ENCODE assay signal across 13 cellular contexts in the genomic region with DNA sequence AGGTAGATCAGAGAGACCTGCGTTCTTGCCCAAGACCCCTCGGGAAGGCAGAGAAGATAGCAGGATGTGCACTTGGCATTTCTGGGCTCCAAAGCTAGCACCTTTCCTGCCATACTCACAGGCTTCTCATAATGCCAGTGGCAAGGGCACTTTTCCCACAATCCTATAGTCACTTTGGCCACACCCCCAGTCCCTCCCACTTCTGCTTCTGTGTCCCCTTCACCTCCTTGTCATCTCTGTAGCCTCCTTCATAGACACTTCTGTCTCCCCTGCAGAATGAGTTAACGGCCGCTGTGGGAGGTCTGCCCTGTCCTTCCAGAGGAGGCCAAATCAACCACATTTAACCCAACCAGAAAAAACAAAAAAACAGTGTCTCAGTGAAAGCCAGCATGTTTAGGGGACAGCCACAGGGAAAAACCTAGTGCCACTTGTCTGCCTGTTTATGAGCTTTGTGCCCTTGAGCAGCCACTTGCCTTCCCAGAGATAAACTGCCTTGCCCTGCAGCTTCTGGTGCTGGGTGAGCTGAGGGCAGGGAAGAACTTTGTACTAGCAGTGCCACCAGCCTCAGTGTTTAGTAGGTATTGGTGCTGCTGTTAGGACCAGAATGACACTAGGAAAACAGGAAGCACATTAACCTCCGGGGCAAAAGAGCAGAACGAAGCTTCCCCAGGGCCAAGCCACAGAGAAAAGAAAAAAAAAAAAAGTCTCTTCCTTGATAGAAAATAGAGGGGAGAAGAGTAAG.
DNase-seq lines count a peak whose midpoint lies in the region; ATAC-seq and TF ChIP-seq lines count a peak whose summit lies in the region.
"Had no signal": no experiment of that assay in that cellular context is flagged by ENCODE, and none has a peak within 500 bp of the region (broad histone marks: within the 10 kb centered on the region; RNA-seq: fewer than 3 reads in every experiment).

No MANE protein-coding gene starts in this region.

- H2AK9ac ChIP-seq in IMR-90 (replicated peaks; ENCODE audit: low read depth, low read length, poor library complexity), result no peak overlapping the region

- no peak overlapping the region for H3K27ac ChIP-seq in IMR-90 (ENCODE audit: insufficient read depth, low read length)
- no peak overlapping the region for H3K27ac ChIP-seq in adrenal gland
- H3K27ac ChIP-seq: KMS-11, SK-N-MC, upper lobe of right lung had no signal

- H2BK5ac ChIP-seq in IMR-90 (ENCODE audit: low read depth, low read length, poor library complexity, severe bottlenecking), result no peak overlapping the region

- H3K9me1 ChIP-seq in IMR-90 (ENCODE audit: insufficient read depth, low read length), result no peaks in the 10 kb centered on the region

- intact Hi-C loops in activated naive CD4-positive, alpha-beta T cell treated with anti-CD3 and anti-CD28 coated beads for 36 hours (cut with micrococcal nuclease), result no loop called here
- intact Hi-C loops in IMR-90 (cut with micrococcal nuclease), result no loop called here
- intact Hi-C loops in adrenal gland (cut with DNase I), result no loop called here

- H3K4me1 Mint-ChIP-seq in activated naive CD4-positive, alpha-beta T cell treated with anti-CD3 and anti-CD28 coated beads for 36 hours (ENCODE audit: low read depth), result peaks cover 28% of the 10 kb centered on the region
- H3K4me1 Mint-ChIP-seq in stimulated activated effector memory CD8-positive, alpha-beta T cell treated with anti-CD3 and anti-CD28 coated beads, Interleukin-12 subunit alpha, Interleukin-12 subunit beta, amount 100 ng/mL, for 72 hours, result peaks cover 20% of the 10 kb centered on the region

- peaks cover 4% of the 10 kb centered on the region for H3K36me3 Mint-ChIP-seq in activated naive CD4-positive, alpha-beta T cell treated with anti-CD3 and anti-CD28 coated beads for 36 hours (ENCODE audit: low read depth)
- no peaks in the 10 kb centered on the region for H3K36me3 Mint-ChIP-seq in stimulated activated effector memory CD8-positive, alpha-beta T cell treated with anti-CD3 and anti-CD28 coated beads, Interleukin-12 subunit alpha, Interleukin-12 subunit beta, amount 100 ng/mL, for 72 hours

- no peaks in the 10 kb centered on the region for H3K79me1 ChIP-seq in IMR-90 (ENCODE audit: low read depth in 1 of 2, low read length in 2 of 2)

- no peak overlapping the region for H4K8ac ChIP-seq in IMR-90 (ENCODE audit: low read depth in 2 of 2, low read length in 2 of 2)

- no peaks in the 10 kb centered on the region for H3K4me1 ChIP-seq in IMR-90 (ENCODE audit: control insufficient read depth, insufficient read depth, low read length)
- H3K4me1 ChIP-seq in adrenal gland (replicated peaks in 1 of 2), result peaks cover 0 to 9% of the 10 kb centered on the region in 2 donors
- H3K4me1 ChIP-seq: upper lobe of right lung had no signal

- no peak overlapping the region for H3K4me2 ChIP-seq in IMR-90 (ENCODE audit: low read depth, low read length)
- H3K4me2 ChIP-seq: KMS-11 had no signal

- H2BK15ac ChIP-seq in IMR-90 (ENCODE audit: low read depth, low read length), result no peak overlapping the region

- no peaks in the 10 kb centered on the region for H3K27me3 Mint-ChIP-seq in activated naive CD4-positive, alpha-beta T cell treated with anti-CD3 and anti-CD28 coated beads for 36 hours (ENCODE audit: low read depth)

- H3K18ac ChIP-seq in IMR-90 (ENCODE audit: low read depth, low read length), result no peak overlapping the region

- H3K4ac ChIP-seq in IMR-90 (ENCODE audit: low read depth, low read length), result no peak overlapping the region

- dilution Hi-C loops in IMR-90 (cut with HindIII; ENCODE audit: low sequenced_read_pairs, unreplicated experiment), result no loop called here

- H4K5ac ChIP-seq in IMR-90 (ENCODE audit: low read depth, low read length), result no peak overlapping the region

- CTCF ChIA-PET in activated naive CD4-positive, alpha-beta T cell treated with anti-CD3 and anti-CD28 coated beads for 36 hours (lab: Charles Lee), result no interaction called here
- CTCF ChIA-PET in IMR-90 (lab: Yijun Ruan, JAX), result interaction anchor here (0.6 kb wide), 1 partner anchor 64 kb away, joined by 5 read pairs; no protein-coding TSS in a partner anchor

- TF ChIP-seq CTCF in IMR-90 (conservative IDR thresholded peaks at IDR 0.05; ENCODE audit: low read depth, low read length), result no peak
- no peak for TF ChIP-seq CTCF in adrenal gland (IDR thresholded peaks at IDR 0.05)

- no peak for DNase-seq in activated naive CD4-positive, alpha-beta T cell treated with anti-CD3 and anti-CD28 coated beads for 36 hours
- DNase-seq in activated naive CD4-positive, alpha-beta T cell treated with Interleukin-2 at 50 U/mL for 16 hours, result no peak
- DNase-seq in IMR-90 (no peak), adrenal gland (peak in 6 of 7 donors; percentile 24 to 57 (median 38)), NCI-H1105 treated with DMSO at 0.1 percent for 48 hours (lab: John Stamatoyannopoulos, UW) (no peak), CD1c-positive myeloid dendritic cell (ENCODE audit: extremely low spot score) (no peak), mucosa of gallbladder (ENCODE audit: low spot score) (no peak)
- DNase-seq in stimulated activated effector memory CD8-positive, alpha-beta T cell treated with anti-CD3 and anti-CD28 coated beads, Interleukin-12 subunit alpha, Interleukin-12 subunit beta, amount 100 ng/mL, for 72 hours (ENCODE audit: low spot score in 2 of 2), result no peak
- DNase-seq: C1 segment of cervical spinal cord, NCI-H524 treated with DMSO at 0.1 percent for 48 hours, upper lobe of right lung had no signal

- in situ Hi-C loops in IMR-90 (cut with MboI; ENCODE audit: low sequenced_read_pairs), result no loop called here

- no peak overlapping the region for H3K9ac ChIP-seq in IMR-90 (ENCODE audit: low read depth, low read length)
- H3K9ac ChIP-seq: KMS-11 had no signal

- H3K27ac Mint-ChIP-seq in activated naive CD4-positive, alpha-beta T cell treated with anti-CD3 and anti-CD28 coated beads for 36 hours, result peak overlapping the region; percentile 21
- H3K27ac Mint-ChIP-seq in stimulated activated effector memory CD8-positive, alpha-beta T cell treated with anti-CD3 and anti-CD28 coated beads, Interleukin-12 subunit alpha, Interleukin-12 subunit beta, amount 100 ng/mL, for 72 hours, result peak overlapping the region; percentile 73

- H4K91ac ChIP-seq in IMR-90 (ENCODE audit: insufficient read depth, low read depth, low read length), result no peak overlapping the region

- no peaks in the 10 kb centered on the region for H4K20me1 ChIP-seq in IMR-90 (ENCODE audit: insufficient read depth, low read length)

- POLR2A ChIA-PET in IMR-90 (lab: Charles Lee; ENCODE audit: unreplicated experiment), result no interaction called here

- no peak for TF ChIP-seq RAD21 in IMR-90 (IDR thresholded peaks at IDR 0.05; ENCODE audit: low read length)

- H2BK20ac ChIP-seq in IMR-90 (ENCODE audit: low read depth, low read length), result no peak overlapping the region

- H3K9me3 ChIP-seq in IMR-90 (ENCODE audit: control insufficient read depth, insufficient read depth, low read length) (no peaks in the 10 kb centered on the region), adrenal gland (replicated peaks in 1 of 3) (no peaks in the 10 kb centered on the region)
- H3K9me3 ChIP-seq: upper lobe of right lung had no signal

- no peak overlapping the region for H3K23ac ChIP-seq in IMR-90 (ENCODE audit: low read depth, low read length)

- H3K4me3 ChIP-seq in IMR-90 (ENCODE audit: insufficient read depth, low read depth, low read length), result no peak overlapping the region
- H3K4me3 ChIP-seq in adrenal gland, result no peak overlapping the region
- H3K4me3 ChIP-seq: SK-N-MC, upper lobe of right lung had no signal

- no peak for ATAC-seq in IMR-90 (ENCODE audit: low read depth)
- ATAC-seq in stimulated activated effector memory CD8-positive, alpha-beta T cell treated with anti-CD3 and anti-CD28 coated beads, Interleukin-12 subunit alpha, Interleukin-12 subunit beta, amount 100 ng/mL, for 72 hours, result no peak
- ATAC-seq: upper lobe of right lung had no signal

- H2BK120ac ChIP-seq in IMR-90 (ENCODE audit: low read depth, low read length), result no peak overlapping the region

- no peak for TF ChIP-seq POLR2A in IMR-90 (IDR thresholded peaks at IDR 0.05; ENCODE audit: low read depth, low read length)
- no peak for TF ChIP-seq POLR2A in adrenal gland (IDR thresholded peaks at IDR 0.05)

- peaks cover 3% of the 10 kb centered on the region for H3K9me3 Mint-ChIP-seq in activated naive CD4-positive, alpha-beta T cell treated with anti-CD3 and anti-CD28 coated beads for 36 hours
- no peaks in the 10 kb centered on the region for H3K9me3 Mint-ChIP-seq in stimulated activated effector memory CD8-positive, alpha-beta T cell treated with anti-CD3 and anti-CD28 coated beads, Interleukin-12 subunit alpha, Interleukin-12 subunit beta, amount 100 ng/mL, for 72 hours

- no peak overlapping the region for H2AK5ac ChIP-seq in IMR-90 (ENCODE audit: low read depth, low read length)

- H3K56ac ChIP-seq in IMR-90 (ENCODE audit: extremely low read depth, insufficient read depth, low read length), result no peak overlapping the region

- BruUV-seq in IMR-90 (replicated peaks; lab: Mats Ljungman, UMichigan), result no TSS peak

- H3K36me3 ChIP-seq in IMR-90 (ENCODE audit: control insufficient read depth, insufficient read depth, low read length) (no peaks in the 10 kb centered on the region), adrenal gland (replicated peaks in 1 of 2) (no peaks in the 10 kb centered on the region)
- H3K36me3 ChIP-seq: upper lobe of right lung had no signal

- no peaks in the 10 kb centered on the region for H3K27me3 ChIP-seq in IMR-90 (ENCODE audit: control insufficient read depth, insufficient read depth, low read length)
- no peaks in the 10 kb centered on the region for H3K27me3 ChIP-seq in adrenal gland
- H3K27me3 ChIP-seq: upper lobe of right lung had no signal

- H3K14ac ChIP-seq in IMR-90 (replicated peaks; ENCODE audit: low read depth, low read length), result no peak overlapping the region

- peak overlapping the region; percentile 8 for H2AFZ ChIP-seq in IMR-90 (replicated peaks; ENCODE audit: low read length, poor library complexity)

- WGBS in IMR-90 (ENCODE audit: extremely low coverage in 2 of 2, insufficient read length in 1 of 2), 2 experiments, result no CpG with 5 or more reads among the region's 6 CpGs
- WGBS in adrenal gland, 4 donors, result 48 to 61% (median 50%) methylated on average over 6 of the region's 6 CpGs

- no peak overlapping the region for H3K4me3 Mint-ChIP-seq in activated naive CD4-positive, alpha-beta T cell treated with anti-CD3 and anti-CD28 coated beads for 36 hours
- H3K4me3 Mint-ChIP-seq in stimulated activated effector memory CD8-positive, alpha-beta T cell treated with anti-CD3 and anti-CD28 coated beads, Interleukin-12 subunit alpha, Interleukin-12 subunit beta, amount 100 ng/mL, for 72 hours, result no peak overlapping the region

TF ChIP-seq in IMR-90, 13 proteins besides CTCF, POLR2A, EP300 and RAD21 (continues in another document):
- TF ChIP-seq, protein P1, sequence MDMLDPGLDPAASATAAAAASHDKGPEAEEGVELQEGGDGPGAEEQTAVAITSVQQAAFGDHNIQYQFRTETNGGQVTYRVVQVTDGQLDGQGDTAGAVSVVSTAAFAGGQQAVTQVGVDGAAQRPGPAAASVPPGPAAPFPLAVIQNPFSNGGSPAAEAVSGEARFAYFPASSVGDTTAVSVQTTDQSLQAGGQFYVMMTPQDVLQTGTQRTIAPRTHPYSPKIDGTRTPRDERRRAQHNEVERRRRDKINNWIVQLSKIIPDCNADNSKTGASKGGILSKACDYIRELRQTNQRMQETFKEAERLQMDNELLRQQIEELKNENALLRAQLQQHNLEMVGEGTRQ (IDR thresholded peaks at IDR 0.05; ENCODE audit: low read depth, low read length), result no peak
- TF ChIP-seq RCOR1 (IDR thresholded peaks at IDR 0.05; ENCODE audit: insufficient replicate concordance, low read length), result no peak

Comparison
In these comparisons a context has a peak if more than half of its experiments do, and no peak if none do; other contexts are left out.
1. DNase-seq: peak in adrenal gland (6 of 7); none in activated naive CD4-positive, alpha-beta T cell treated with anti-CD3 and anti-CD28 coated beads for 36 hours (single experiment), activated naive CD4-positive, alpha-beta T cell treated with Interleukin-2 at 50 U/mL for 16 hours (single experiment), IMR-90 (single experiment), stimulated activated effector memory CD8-positive, alpha-beta T cell treated with anti-CD3 and anti-CD28 coated beads, Interleukin-12 subunit alpha, Interleukin-12 subunit beta, amount 100 ng/mL, for 72 hours (0 of 2), NCI-H1105 treated with DMSO at 0.1 percent for 48 hours (single experiment), CD1c-positive myeloid dendritic cell (single experiment) and mucosa of gallbladder (single experiment).